Comparison of ENCODE assay signal across 15 cellular contexts in genomic region chr19:43623889-43624670, GRCh38. TPM values are rescaled to one million over a fixed set of nuclear protein-coding genes. Genes with fewer than 3 reads are reported as not detected.
DNase-seq lines count a peak whose midpoint lies in the region; ATAC-seq, FAIRE-seq and TF ChIP-seq lines count a peak whose summit lies in the region.
"Had no signal": no experiment of that assay in that cellular context is flagged by ENCODE, and none has a peak within 500 bp of the region (broad histone marks: within the 10 kb centered on the region; RNA-seq: fewer than 3 reads in every experiment).

No MANE protein-coding gene starts in this region.

- intact Hi-C loops in HepG2 (cut with micrococcal nuclease; ENCODE audit: unreplicated experiment) (no loop called here), right lobe of liver (cut with DNase I) (no loop called here), Right ventricle myocardium inferior (cut with DNase I) (no loop called here)

- H3K9me3 Mint-ChIP-seq in type B pancreatic cell (no peaks in the 10 kb centered on the region), osteocyte (ENCODE audit: unreplicated experiment) (no peaks in the 10 kb centered on the region)
- H3K9me3 Mint-ChIP-seq: activated naive CD4-positive, alpha-beta T cell treated with anti-CD3 and anti-CD28 coated beads for 36 hours; dendritic cell treated with granulocyte-macrophage colony-stimulating factor and Interleukin-4, amounts not matched to agents 40 ng/mL and 50 ng/mL, for 4 days had no signal

- CTCF ChIA-PET in HepG2 (lab: Yijun Ruan, JAX; ENCODE audit: low intra/inter-chr PET ratio, low total read pairs): no interaction called here

- H3K36me3 ChIP-seq in HepG2 (replicated peaks in 1 of 2; ENCODE audit: control insufficient read depth in 1 of 2, insufficient read depth in 2 of 2, low read length in 2 of 2) (peaks cover 0 to 2% of the 10 kb centered on the region in 2 experiments; a peak in 1 of 5 replicates), right lobe of liver (no peaks in the 10 kb centered on the region), Karpas-422 (ENCODE audit: insufficient read depth, low read length) (no peaks in the 10 kb centered on the region)
- H3K36me3 ChIP-seq: SJSA1 had no signal

- H3K27ac Mint-ChIP-seq in type B pancreatic cell (peak overlapping the region; percentile 16), osteocyte (ENCODE audit: unreplicated experiment) (no peak overlapping the region)
- H3K27ac Mint-ChIP-seq: activated naive CD4-positive, alpha-beta T cell treated with anti-CD3 and anti-CD28 coated beads for 36 hours; dendritic cell treated with granulocyte-macrophage colony-stimulating factor and Interleukin-4, amounts not matched to agents 40 ng/mL and 50 ng/mL, for 4 days had no signal

- TF ChIP-seq EP300 in HepG2 (IDR thresholded peaks at IDR 0.05; ENCODE audit: low read depth in 2 of 2, low read length in 2 of 2): no peak
- TF ChIP-seq EP300 in HepG2 (CRISPR knock-in tag; IDR thresholded peaks at IDR 0.05; ENCODE audit: borderline replicate concordance): no peak

- FAIRE-seq in HepG2 (lab: Jason Lieb, UNC): no peak
- FAIRE-seq: urothelium cell line had no signal

- no peak for DNase-seq in HepG2 (ENCODE audit: low spot score)
- no peak for DNase-seq in right lobe of liver
- DNase-seq in Karpas-422: no peak
- DNase-seq in iPS DF 19.7 (ENCODE audit: low read depth, low spot score): peak; percentile 15
- DNase-seq in type B pancreatic cell (ENCODE audit: extremely low spot score, unreplicated experiment): no peak
- DNase-seq in osteocyte (ENCODE audit: extremely low spot score, unreplicated experiment): no peak
- no peak for DNase-seq in Right ventricle myocardium inferior (ENCODE audit: missing footprints)
- no peak for DNase-seq in dedifferentiated amniotic fluid mesenchymal stem cell (ENCODE audit: extremely low spot score)
- DNase-seq: NCI-H510A treated with DMSO at 0.1 percent for 48 hours had no signal

- WGBS in HepG2 (ENCODE audit: low lambda C conversion rate): 97% methylated on average over 35 of the region's 35 CpGs
- 88% methylated on average over 29 of the region's 35 CpGs for WGBS in right lobe of liver (ENCODE audit: insufficient coverage, low coverage, low lambda C conversion rate, missing lambda C conversion rate)

- H3K4me1 ChIP-seq in HepG2 (ENCODE audit: insufficient read depth, low read length) (peaks cover 14% of the 10 kb centered on the region), right lobe of liver (peaks cover 0 to 4% (median 0%) of the 10 kb centered on the region in 4 donors), Karpas-422 (ENCODE audit: low read length) (peaks cover 20% of the 10 kb centered on the region)

- H3K4me1 Mint-ChIP-seq in type B pancreatic cell (ENCODE audit: unreplicated experiment) (peaks cover 16% of the 10 kb centered on the region), osteocyte (ENCODE audit: unreplicated experiment) (peaks cover 10% of the 10 kb centered on the region)

- BruUV-seq in HepG2 (replicated peaks; lab: Mats Ljungman, UMichigan): no TSS peak

- no peak overlapping the region for H3K9ac ChIP-seq in HepG2 (ENCODE audit: insufficient read depth, low read depth, low read length)
- H3K9ac ChIP-seq in Karpas-422 (ENCODE audit: low read length): no peak overlapping the region

- H3K27ac ChIP-seq in HepG2 (ENCODE audit: extremely low read length, insufficient read depth, low read length) (no peak overlapping the region), right lobe of liver (no peak overlapping the region), Karpas-422 (ENCODE audit: low read length) (no peak overlapping the region)
- H3K27ac ChIP-seq: SJSA1 had no signal

- H3K27me3 ChIP-seq in HepG2 (ENCODE audit: control insufficient read depth in 1 of 2, insufficient read depth in 2 of 2, low read length in 2 of 2) (no peaks in the 10 kb centered on the region), right lobe of liver (no peaks in the 10 kb centered on the region), Karpas-422 (ENCODE audit: low read length) (no peaks in the 10 kb centered on the region)

- H3K36me3 Mint-ChIP-seq in type B pancreatic cell: peaks cover 19% of the 10 kb centered on the region
- no peaks in the 10 kb centered on the region for H3K36me3 Mint-ChIP-seq in osteocyte (ENCODE audit: unreplicated experiment)

- H3K79me2 ChIP-seq in HepG2 (ENCODE audit: insufficient read depth, low read length) (peaks cover 3% of the 10 kb centered on the region), Karpas-422 (ENCODE audit: low read length) (peaks cover 12% of the 10 kb centered on the region)

- H3K4me2 ChIP-seq in HepG2 (ENCODE audit: low read depth, low read length): no peak overlapping the region
- H3K4me2 ChIP-seq in Karpas-422 (ENCODE audit: low read depth, low read length, poor library complexity, severe bottlenecking): peak overlapping the region; percentile 37

- TF ChIP-seq POLR2A in HepG2 (IDR thresholded peaks at IDR 0.05; ENCODE audit: insufficient read depth in 1 of 2, low read depth in 2 of 2, low read length in 2 of 2): no peak
- TF ChIP-seq POLR2A in right lobe of liver (IDR thresholded peaks at IDR 0.05): no peak

- H3K9me2 ChIP-seq in Karpas-422 (replicated peaks; ENCODE audit: insufficient read depth, low read length): no peaks in the 10 kb centered on the region

- TF ChIP-seq CTCF in HepG2 (CRISPR knock-in tag; IDR thresholded peaks at IDR 0.05): no peak
- TF ChIP-seq CTCF in right lobe of liver (IDR thresholded peaks at IDR 0.05): no peak
- no peak for TF ChIP-seq CTCF in type B pancreatic cell (conservative IDR thresholded peaks at IDR 0.05)
- no peak for TF ChIP-seq CTCF in osteocyte (IDR thresholded peaks at IDR 0.05)

- in situ Hi-C loops in HepG2 (cut with HindIII; ENCODE audit: extremely low pct_ligation_motif_present, low pct_unique_long_range_greater_than_20kb): no loop called here

- no peak for TF ChIP-seq RAD21 in HepG2 (CRISPR knock-in tag; IDR thresholded peaks at IDR 0.05)

- H4K20me1 ChIP-seq in HepG2 (ENCODE audit: insufficient read depth, low read length): no peaks in the 10 kb centered on the region
- H4K20me1 ChIP-seq in Karpas-422 (ENCODE audit: insufficient read depth, low read depth, low read length): 0 out of 2 replicates have a peak, but pooled peaks cover 3% of the 10 kb centered on the region

- H3K4me3 Mint-ChIP-seq in type B pancreatic cell: no peak overlapping the region
- H3K4me3 Mint-ChIP-seq in osteocyte (ENCODE audit: unreplicated experiment): no peak overlapping the region
- H3K4me3 Mint-ChIP-seq: activated naive CD4-positive, alpha-beta T cell treated with anti-CD3 and anti-CD28 coated beads for 36 hours; dendritic cell treated with granulocyte-macrophage colony-stimulating factor and Interleukin-4, amounts not matched to agents 40 ng/mL and 50 ng/mL, for 4 days had no signal

- POLR2A ChIA-PET in HepG2 (lab: Yijun Ruan, JAX): interaction anchor here (1.0 kb wide), 1 partner anchor 11 kb away, joined by 5 read pairs; no protein-coding TSS in a partner anchor

- ATAC-seq in HepG2 (no peak), right lobe of liver (no peak), Right ventricle myocardium inferior (no peak)

- H3K9me3 ChIP-seq in HepG2 (ENCODE audit: low read length) (no peaks in the 10 kb centered on the region), right lobe of liver (no peaks in the 10 kb centered on the region), Karpas-422 (ENCODE audit: low read length) (no peaks in the 10 kb centered on the region)
- H3K9me3 ChIP-seq: SJSA1 had no signal

- H3K27me3 Mint-ChIP-seq in type B pancreatic cell (no peaks in the 10 kb centered on the region), osteocyte (ENCODE audit: unreplicated experiment) (no peaks in the 10 kb centered on the region)

- no peak overlapping the region for H3K4me3 ChIP-seq in HepG2 (replicated peaks in 1 of 3; ENCODE audit: insufficient read depth in 1 of 3, low read depth in 2 of 3, low read length in 3 of 3)
- no peak overlapping the region for H3K4me3 ChIP-seq in right lobe of liver
- H3K4me3 ChIP-seq in Karpas-422 (ENCODE audit: low read length): no peak overlapping the region
- H3K4me3 ChIP-seq: SJSA1 had no signal

- H2AFZ ChIP-seq in HepG2 (ENCODE audit: low read length) (no peak overlapping the region), Karpas-422 (ENCODE audit: low read length) (no peak overlapping the region)

RNA-seq across cellular contexts. Expression of gene ZNF428, which starts 4.7 kb away (rescaled TPM):
- 24.0 and 26.9 TPM in 2 replicates for total RNA-seq in HepG2 (2016; rRNA removed; fragmentation: Illumina TruSeq; extraction: Trizol)
- 19.4 and 25.5 TPM in 2 replicates for total RNA-seq in HepG2 (2016; cell fraction: cytosol; rRNA removed; fragmentation: Illumina TruSeq; extraction: Trizol; ENCODE audit: low read depth)
- total RNA-seq in HepG2 (2016; cell fraction: insoluble cytoplasmic fraction; rRNA removed; fragmentation: Illumina TruSeq; extraction: Trizol): 20.7 and 27.4 TPM in 2 replicates
- total RNA-seq in HepG2 (2016; cell fraction: membrane; rRNA removed; fragmentation: Illumina TruSeq; extraction: Trizol): 23.9 and 34.3 TPM in 2 replicates
- 6.5 and 9.5 TPM in 2 replicates for total RNA-seq in HepG2 (2016; cell fraction: nucleus; rRNA removed; fragmentation: Illumina TruSeq; extraction: Trizol)
- polyA plus RNA-seq in HepG2 (2011; rRNA removed): 10.4 and 11.5 TPM in 2 replicates
- 8.0 and 12.3 TPM in 2 replicates for polyA plus RNA-seq in HepG2 (2011; cell fraction: cytosol; rRNA removed)
- polyA plus RNA-seq in HepG2 (2011; cell fraction: nucleus; rRNA removed): 6.0 and 6.2 TPM in 2 replicates
- polyA plus RNA-seq in HepG2 (2012): 11.5 and 12.7 TPM in 2 replicates
- polyA plus RNA-seq in HepG2 (2016; cell fraction: cytosol; fragmentation: Illumina TruSeq; extraction: Trizol; ENCODE audit: low read depth): 19.6 and 22.2 TPM in 2 replicates
- 27.6 and 28.2 TPM in 2 replicates for polyA plus RNA-seq in HepG2 (2016; cell fraction: insoluble cytoplasmic fraction; fragmentation: Illumina TruSeq; extraction: Trizol; ENCODE audit: low read depth)
- polyA plus RNA-seq in HepG2 (2016; cell fraction: membrane; fragmentation: Illumina TruSeq; extraction: Trizol; ENCODE audit: low read depth): 25.6 and 28.5 TPM in 2 replicates
- 19.8 and 22.6 TPM in 2 replicates for polyA plus RNA-seq in HepG2 (2016; cell fraction: nucleus; fragmentation: Illumina TruSeq; extraction: Trizol; ENCODE audit: insufficient read depth, low read depth)
- polyA minus RNA-seq in HepG2 (2011; rRNA and poly(A)+ RNA removed; ENCODE audit: low replicate concordance): 3.2 and 7.4 TPM in 2 replicates
- 4.6 and 4.9 TPM in 2 replicates for polyA minus RNA-seq in HepG2 (2011; cell fraction: cytosol; rRNA and poly(A)+ RNA removed)
- 2.1 and 4.6 TPM in 2 replicates for polyA minus RNA-seq in HepG2 (2011; cell fraction: nucleus; rRNA and poly(A)+ RNA removed)
- total RNA-seq in right lobe of liver: 10 to 100 TPM; 10.9 to 16.7 (median 13.3) TPM
- total RNA-seq in Karpas-422 (2014; rRNA removed; shearing (Covaris generic); ENCODE audit: low replicate concordance): 37.9 and 94.7 TPM in 2 replicates
- total RNA-seq in type B pancreatic cell (ENCODE audit: low replicate concordance): 31.4 and 76.9 TPM in 2 replicates
- total RNA-seq in osteocyte: 64.0 and 74.1 TPM in 2 replicates
- 32.9 TPM for total RNA-seq in Right ventricle myocardium inferior

RNA-seq across cellular contexts. Expression of gene SRRM5, which starts 12.2 kb away (rescaled TPM):
- total RNA-seq in HepG2 (2016; rRNA removed; fragmentation: Illumina TruSeq; extraction: Trizol): 0.11 TPM in 1 of 2 replicates, not detected in the other
- not detected in 2 replicates for total RNA-seq in HepG2 (2016; cell fraction: cytosol; rRNA removed; fragmentation: Illumina TruSeq; extraction: Trizol; ENCODE audit: low read depth)
- total RNA-seq in HepG2 (2016; cell fraction: insoluble cytoplasmic fraction; rRNA removed; fragmentation: Illumina TruSeq; extraction: Trizol): not detected in 2 replicates
- total RNA-seq in HepG2 (2016; cell fraction: membrane; rRNA removed; fragmentation: Illumina TruSeq; extraction: Trizol): 0.06 TPM in 1 of 2 replicates, not detected in the other
- total RNA-seq in HepG2 (2016; cell fraction: nucleus; rRNA removed; fragmentation: Illumina TruSeq; extraction: Trizol): 0.31 TPM in 1 of 2 replicates, not detected in the other
- 0.16 TPM in 2 replicates for polyA plus RNA-seq in HepG2 (2011; rRNA removed)
- polyA plus RNA-seq in HepG2 (2011; cell fraction: cytosol; rRNA removed): 0.03 and 0.08 TPM in 2 replicates
- polyA plus RNA-seq in HepG2 (2011; cell fraction: nucleus; rRNA removed): 0.61 and 0.79 TPM in 2 replicates
- polyA plus RNA-seq in HepG2 (2012): 0.15 and 0.21 TPM in 2 replicates
- polyA plus RNA-seq in HepG2 (2016; cell fraction: cytosol; fragmentation: Illumina TruSeq; extraction: Trizol; ENCODE audit: low read depth): not detected in 2 replicates
- polyA plus RNA-seq in HepG2 (2016; cell fraction: insoluble cytoplasmic fraction; fragmentation: Illumina TruSeq; extraction: Trizol; ENCODE audit: low read depth): 0.10 and 0.12 TPM in 2 replicates
- 0.10 TPM in 2 replicates for polyA plus RNA-seq in HepG2 (2016; cell fraction: membrane; fragmentation: Illumina TruSeq; extraction: Trizol; ENCODE audit: low read depth)
- 0.51 and 1.2 TPM in 2 replicates for polyA plus RNA-seq in HepG2 (2016; cell fraction: nucleus; fragmentation: Illumina TruSeq; extraction: Trizol; ENCODE audit: insufficient read depth, low read depth)
- 0.18 and 0.23 TPM in 2 replicates for polyA minus RNA-seq in HepG2 (2011; rRNA and poly(A)+ RNA removed; ENCODE audit: low replicate concordance)
- not detected in 2 replicates for polyA minus RNA-seq in HepG2 (2011; cell fraction: cytosol; rRNA and poly(A)+ RNA removed)
- 0.39 and 0.50 TPM in 2 replicates for polyA minus RNA-seq in HepG2 (2011; cell fraction: nucleus; rRNA and poly(A)+ RNA removed)
- under 1 TPM in 5 of 6 experiments, not detected in 1; 0.09 to 0.37 (median 0.18) TPM for total RNA-seq in right lobe of liver
- total RNA-seq in Karpas-422 (2014; rRNA removed; shearing (Covaris generic); ENCODE audit: low replicate concordance): not detected in 2 replicates
- 0.56 and 0.69 TPM in 2 replicates for total RNA-seq in type B pancreatic cell (ENCODE audit: low replicate concordance)
- total RNA-seq in osteocyte: 0.24 and 0.35 TPM in 2 replicates
- total RNA-seq in Right ventricle myocardium inferior: 0.16 TPM
- total RNA-seq: SJSA1, skeletal muscle tissue had no signal

RNA-seq across cellular contexts. Expression of gene CADM4, which starts 15.6 kb away (rescaled TPM):
- total RNA-seq in HepG2 (2016; rRNA removed; fragmentation: Illumina TruSeq; extraction: Trizol) (6.4 and 16.0 TPM in 2 replicates), right lobe of liver (1 to 10 TPM; 2.2 to 4.7 (median 3.7) TPM), type B pancreatic cell (ENCODE audit: low replicate concordance) (28.2 and 37.9 TPM in 2 replicates), osteocyte (8.8 and 9.0 TPM in 2 replicates), Right ventricle myocardium inferior (9.7 TPM)
- 1.9 and 2.0 TPM in 2 replicates for total RNA-seq in HepG2 (2016; cell fraction: cytosol; rRNA removed; fragmentation: Illumina TruSeq; extraction: Trizol; ENCODE audit: low read depth)
- 6.2 and 15.7 TPM in 2 replicates for total RNA-seq in HepG2 (2016; cell fraction: insoluble cytoplasmic fraction; rRNA removed; fragmentation: Illumina TruSeq; extraction: Trizol)
- 6.3 and 6.6 TPM in 2 replicates for total RNA-seq in HepG2 (2016; cell fraction: membrane; rRNA removed; fragmentation: Illumina TruSeq; extraction: Trizol)
- 13.7 and 16.1 TPM in 2 replicates for total RNA-seq in HepG2 (2016; cell fraction: nucleus; rRNA removed; fragmentation: Illumina TruSeq; extraction: Trizol)
- 8.5 and 15.4 TPM in 2 replicates for polyA plus RNA-seq in HepG2 (2011; rRNA removed)
- 10.7 and 11.5 TPM in 2 replicates for polyA plus RNA-seq in HepG2 (2011; cell fraction: cytosol; rRNA removed)
- polyA plus RNA-seq in HepG2 (2011; cell fraction: nucleus; rRNA removed): 8.7 and 11.0 TPM in 2 replicates
- 14.2 and 19.2 TPM in 2 replicates for polyA plus RNA-seq in HepG2 (2012)
- 3.1 and 3.4 TPM in 2 replicates for polyA plus RNA-seq in HepG2 (2016; cell fraction: cytosol; fragmentation: Illumina TruSeq; extraction: Trizol; ENCODE audit: low read depth)
- 7.9 and 9.3 TPM in 2 replicates for polyA plus RNA-seq in HepG2 (2016; cell fraction: insoluble cytoplasmic fraction; fragmentation: Illumina TruSeq; extraction: Trizol; ENCODE audit: low read depth)
- 6.8 and 7.0 TPM in 2 replicates for polyA plus RNA-seq in HepG2 (2016; cell fraction: membrane; fragmentation: Illumina TruSeq; extraction: Trizol; ENCODE audit: low read depth)
- polyA plus RNA-seq in HepG2 (2016; cell fraction: nucleus; fragmentation: Illumina TruSeq; extraction: Trizol; ENCODE audit: insufficient read depth, low read depth): 32.5 and 32.9 TPM in 2 replicates
- 1.1 and 12.4 TPM in 2 replicates for polyA minus RNA-seq in HepG2 (2011; rRNA and poly(A)+ RNA removed; ENCODE audit: low replicate concordance)
- polyA minus RNA-seq in HepG2 (2011; cell fraction: cytosol; rRNA and poly(A)+ RNA removed): 5.0 and 7.8 TPM in 2 replicates
- polyA minus RNA-seq in HepG2 (2011; cell fraction: nucleus; rRNA and poly(A)+ RNA removed): 4.0 and 5.5 TPM in 2 replicates
- not detected in 2 replicates for total RNA-seq in Karpas-422 (2014; rRNA removed; shearing (Covaris generic); ENCODE audit: low replicate concordance)
- total RNA-seq: OCI-LY7, SJSA1 had no signal

RNA-seq across cellular contexts. Expression of gene ZNF576, which starts 27.7 kb away (rescaled TPM):
- total RNA-seq in HepG2 (2016; rRNA removed; fragmentation: Illumina TruSeq; extraction: Trizol) (9.6 and 10.9 TPM in 2 replicates), right lobe of liver (10 to 100 TPM in 4 of 6 experiments, 1 to 10 TPM in 2; 7.7 to 15.8 (median 10.3) TPM), type B pancreatic cell (ENCODE audit: low replicate concordance) (17.3 and 18.7 TPM in 2 replicates), osteocyte (13.2 and 16.2 TPM in 2 replicates), Right ventricle myocardium inferior (9.3 TPM)
- total RNA-seq in HepG2 (2016; cell fraction: cytosol; rRNA removed; fragmentation: Illumina TruSeq; extraction: Trizol; ENCODE audit: low read depth): 8.7 and 10.4 TPM in 2 replicates
- 10.6 and 11.2 TPM in 2 replicates for total RNA-seq in HepG2 (2016; cell fraction: insoluble cytoplasmic fraction; rRNA removed; fragmentation: Illumina TruSeq; extraction: Trizol)
- total RNA-seq in HepG2 (2016; cell fraction: membrane; rRNA removed; fragmentation: Illumina TruSeq; extraction: Trizol): 13.9 and 14.1 TPM in 2 replicates
- 6.6 and 7.0 TPM in 2 replicates for total RNA-seq in HepG2 (2016; cell fraction: nucleus; rRNA removed; fragmentation: Illumina TruSeq; extraction: Trizol)
- 7.2 and 10.2 TPM in 2 replicates for polyA plus RNA-seq in HepG2 (2011; rRNA removed)
- polyA plus RNA-seq in HepG2 (2011; cell fraction: cytosol; rRNA removed): 7.1 and 9.5 TPM in 2 replicates
- polyA plus RNA-seq in HepG2 (2011; cell fraction: nucleus; rRNA removed): 7.2 and 9.1 TPM in 2 replicates
- polyA plus RNA-seq in HepG2 (2012): 4.1 and 5.6 TPM in 2 replicates
- polyA plus RNA-seq in HepG2 (2016; cell fraction: cytosol; fragmentation: Illumina TruSeq; extraction: Trizol; ENCODE audit: low read depth): 11.9 and 12.6 TPM in 2 replicates
- 12.1 and 13.5 TPM in 2 replicates for polyA plus RNA-seq in HepG2 (2016; cell fraction: insoluble cytoplasmic fraction; fragmentation: Illumina TruSeq; extraction: Trizol; ENCODE audit: low read depth)
- 12.7 and 17.2 TPM in 2 replicates for polyA plus RNA-seq in HepG2 (2016; cell fraction: membrane; fragmentation: Illumina TruSeq; extraction: Trizol; ENCODE audit: low read depth)
- 8.1 and 10.1 TPM in 2 replicates for polyA plus RNA-seq in HepG2 (2016; cell fraction: nucleus; fragmentation: Illumina TruSeq; extraction: Trizol; ENCODE audit: insufficient read depth, low read depth)
- 10.5 and 15.9 TPM in 2 replicates for polyA minus RNA-seq in HepG2 (2011; rRNA and poly(A)+ RNA removed; ENCODE audit: low replicate concordance)
- 3.5 and 5.6 TPM in 2 replicates for polyA minus RNA-seq in HepG2 (2011; cell fraction: cytosol; rRNA and poly(A)+ RNA removed)
- polyA minus RNA-seq in HepG2 (2011; cell fraction: nucleus; rRNA and poly(A)+ RNA removed): 10.2 and 14.8 TPM in 2 replicates
- total RNA-seq in Karpas-422 (2014; rRNA removed; shearing (Covaris generic); ENCODE audit: low replicate concordance): 6.2 and 9.1 TPM in 2 replicates

RNA-seq across cellular contexts. Expression of gene IRGQ, which starts 28.1 kb away (rescaled TPM):
- 12.4 and 16.5 TPM in 2 replicates for total RNA-seq in HepG2 (2016; rRNA removed; fragmentation: Illumina TruSeq; extraction: Trizol)
- 1.5 and 1.9 TPM in 2 replicates for total RNA-seq in HepG2 (2016; cell fraction: cytosol; rRNA removed; fragmentation: Illumina TruSeq; extraction: Trizol; ENCODE audit: low read depth)
- 12.6 and 15.2 TPM in 2 replicates for total RNA-seq in HepG2 (2016; cell fraction: insoluble cytoplasmic fraction; rRNA removed; fragmentation: Illumina TruSeq; extraction: Trizol)
- 5.6 and 6.3 TPM in 2 replicates for total RNA-seq in HepG2 (2016; cell fraction: membrane; rRNA removed; fragmentation: Illumina TruSeq; extraction: Trizol)
- 12.7 and 12.8 TPM in 2 replicates for total RNA-seq in HepG2 (2016; cell fraction: nucleus; rRNA removed; fragmentation: Illumina TruSeq; extraction: Trizol)
- polyA plus RNA-seq in HepG2 (2011; rRNA removed): 11.4 and 11.6 TPM in 2 replicates
- 6.4 and 10.2 TPM in 2 replicates for polyA plus RNA-seq in HepG2 (2011; cell fraction: cytosol; rRNA removed)
- 11.8 and 12.3 TPM in 2 replicates for polyA plus RNA-seq in HepG2 (2011; cell fraction: nucleus; rRNA removed)
- 3.2 and 3.7 TPM in 2 replicates for polyA plus RNA-seq in HepG2 (2012)
- polyA plus RNA-seq in HepG2 (2016; cell fraction: cytosol; fragmentation: Illumina TruSeq; extraction: Trizol; ENCODE audit: low read depth): 0.71 and 1.1 TPM in 2 replicates
- 9.0 and 10.3 TPM in 2 replicates for polyA plus RNA-seq in HepG2 (2016; cell fraction: insoluble cytoplasmic fraction; fragmentation: Illumina TruSeq; extraction: Trizol; ENCODE audit: low read depth)
- 2.1 and 2.5 TPM in 2 replicates for polyA plus RNA-seq in HepG2 (2016; cell fraction: membrane; fragmentation: Illumina TruSeq; extraction: Trizol; ENCODE audit: low read depth)
- polyA plus RNA-seq in HepG2 (2016; cell fraction: nucleus; fragmentation: Illumina TruSeq; extraction: Trizol; ENCODE audit: insufficient read depth, low read depth): 17.0 and 18.2 TPM in 2 replicates
- 6.7 and 18.5 TPM in 2 replicates for polyA minus RNA-seq in HepG2 (2011; rRNA and poly(A)+ RNA removed; ENCODE audit: low replicate concordance)
- polyA minus RNA-seq in HepG2 (2011; cell fraction: cytosol; rRNA and poly(A)+ RNA removed): 10.1 and 13.1 TPM in 2 replicates
- 4.9 and 8.1 TPM in 2 replicates for polyA minus RNA-seq in HepG2 (2011; cell fraction: nucleus; rRNA and poly(A)+ RNA removed)
- 10 to 100 TPM in 4 of 6 experiments, 1 to 10 TPM in 2; 9.1 to 18.6 (median 11.0) TPM for total RNA-seq in right lobe of liver
- 10.1 and 10.8 TPM in 2 replicates for total RNA-seq in Karpas-422 (2014; rRNA removed; shearing (Covaris generic); ENCODE audit: low replicate concordance)
- total RNA-seq in type B pancreatic cell (ENCODE audit: low replicate concordance): 37.1 and 41.5 TPM in 2 replicates
- 40.9 and 45.9 TPM in 2 replicates for total RNA-seq in osteocyte
- 16.2 TPM for total RNA-seq in Right ventricle myocardium inferior
